In the genomic region with DNA sequence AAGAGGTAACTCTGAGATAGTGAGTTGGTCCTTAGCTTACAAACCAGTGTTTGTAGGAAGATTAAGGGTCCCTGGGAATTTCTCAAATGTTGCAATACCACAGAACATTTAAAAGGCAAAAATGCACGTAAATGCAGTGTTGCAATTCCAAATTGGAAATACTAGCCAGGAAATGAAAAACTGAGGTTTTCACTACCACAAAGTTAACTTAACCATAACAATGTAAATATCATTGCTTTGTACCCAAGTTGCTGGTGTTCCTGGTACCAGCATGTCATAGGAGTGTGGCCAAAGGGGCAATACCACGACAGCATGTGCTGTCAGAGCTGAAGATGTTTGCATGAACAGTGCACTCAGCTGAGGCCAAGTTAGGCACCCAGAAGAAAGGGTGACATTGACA, we compare ENCODE assay signal across 17 cellular contexts.
DNase-seq lines count a peak whose midpoint lies in the region; ATAC-seq and TF ChIP-seq lines count a peak whose summit lies in the region.
"Had no signal": no experiment of that assay in that cellular context is flagged by ENCODE, and none has a peak within 500 bp of the region (broad histone marks: within the 10 kb centered on the region; RNA-seq: fewer than 3 reads in every experiment).

No MANE protein-coding gene starts in this region.

- no peaks in the 10 kb centered on the region for H3K4me1 Mint-ChIP-seq in natural killer cell treated with Interleukin-12 subunit alpha and Interleukin-12 subunit beta and Interleukin-15 and Interleukin-18, amount 100 ng/mL, for 72 hours (ENCODE audit: low read depth in 2 of 2)
- H3K4me1 Mint-ChIP-seq in natural killer cell: no peaks in the 10 kb centered on the region
- H3K4me1 Mint-ChIP-seq: activated CD4-positive, alpha-beta T cell treated with anti-CD3 and anti-CD28 coated beads for 36 hours had no signal

- H3K4me3 Mint-ChIP-seq in natural killer cell treated with Interleukin-12 subunit alpha and Interleukin-12 subunit beta and Interleukin-15 and Interleukin-18, amount 100 ng/mL, for 72 hours: no peak overlapping the region
- H3K4me3 Mint-ChIP-seq in natural killer cell: no peak overlapping the region
- H3K4me3 Mint-ChIP-seq: activated CD4-positive, alpha-beta T cell treated with anti-CD3 and anti-CD28 coated beads for 36 hours; stimulated activated naive CD8-positive, alpha-beta T cell treated with anti-CD3 and anti-CD28 coated beads, Interleukin-15, Interleukin-2, amounts not matched to agents 100 ng/mL and 50 ng/mL, for 24 hours had no signal

- ATAC-seq in natural killer cell treated with Interleukin-12 subunit alpha and Interleukin-12 subunit beta and Interleukin-15 and Interleukin-18, amount 100 ng/mL, for 72 hours: peak; percentile 74 to 77
- ATAC-seq in natural killer cell: no peak
- no peak for ATAC-seq in GM18873 (IDR thresholded peaks at IDR 0.05; ENCODE audit: low FRiP score, unreplicated experiment)
- ATAC-seq in SK-N-SH treated with all-trans-retinoic acid at 6 μM for 48 hours: no peak
- ATAC-seq: activated CD4-positive, alpha-beta T cell treated with anti-CD3 and anti-CD28 coated beads for 36 hours had no signal

- peaks cover 10 to 29% of the 10 kb centered on the region in 2 donors for H3K27me3 Mint-ChIP-seq in natural killer cell treated with Interleukin-12 subunit alpha and Interleukin-12 subunit beta and Interleukin-15 and Interleukin-18, amount 100 ng/mL, for 72 hours
- H3K27me3 Mint-ChIP-seq in natural killer cell (ENCODE audit: low read depth in 2 of 2): peaks cover 6 to 15% of the 10 kb centered on the region in 2 donors

- no peaks in the 10 kb centered on the region for H3K36me3 Mint-ChIP-seq in natural killer cell treated with Interleukin-12 subunit alpha and Interleukin-12 subunit beta and Interleukin-15 and Interleukin-18, amount 100 ng/mL, for 72 hours
- H3K36me3 Mint-ChIP-seq in natural killer cell: no peaks in the 10 kb centered on the region

- no peaks in the 10 kb centered on the region for H3K9me3 Mint-ChIP-seq in natural killer cell treated with Interleukin-12 subunit alpha and Interleukin-12 subunit beta and Interleukin-15 and Interleukin-18, amount 100 ng/mL, for 72 hours
- H3K9me3 Mint-ChIP-seq in natural killer cell: no peaks in the 10 kb centered on the region
- H3K9me3 Mint-ChIP-seq: stimulated activated naive CD8-positive, alpha-beta T cell treated with anti-CD3 and anti-CD28 coated beads, Interleukin-15, Interleukin-2, amounts not matched to agents 100 ng/mL and 50 ng/mL, for 24 hours had no signal

- in situ Hi-C loops in astrocyte of the cerebellum (cut with HindIII; ENCODE audit: low sequenced_read_pairs): no loop called here

- no peak for DNase-seq in natural killer cell treated with Interleukin-12 subunit alpha and Interleukin-12 subunit beta and Interleukin-15 and Interleukin-18, amount 100 ng/mL, for 72 hours (ENCODE audit: low spot score)
- no peak for DNase-seq in natural killer cell
- peak; percentile 64 for DNase-seq in astrocyte of the cerebellum (ENCODE audit: low read depth)
- DNase-seq in fibroblast of the aortic adventitia (ENCODE audit: low read depth): peak; percentile 84
- DNase-seq in cerebellum (ENCODE audit: low spot score): no peak
- no peak for DNase-seq in stimulated activated CD4-positive, alpha-beta T cell treated with anti-CD3 and anti-CD28 coated beads, Interleukin-4, amount 100 ng/mL, for 24 hours
- DNase-seq: activated CD4-positive, alpha-beta T cell treated with anti-CD3 and anti-CD28 coated beads for 36 hours; activated naive CD4-positive, alpha-beta T cell; GOT3; left ventricle myocardium inferior; NCI-H1694 treated with DMSO at 0.1 percent for 48 hours; NCI-H446; SHP77 treated with DMSO at 0.1 percent for 48 hours; stimulated activated CD4-positive, alpha-beta T cell treated with anti-CD3 and anti-CD28 coated beads, Interleukin-12 subunit alpha, Interleukin-12 subunit beta, amount 100 ng/mL, for 4 hours had no signal

- H3K27ac Mint-ChIP-seq in natural killer cell treated with Interleukin-12 subunit alpha and Interleukin-12 subunit beta and Interleukin-15 and Interleukin-18, amount 100 ng/mL, for 72 hours: peak overlapping the region in 1 of 2 donors; percentile 46
- no peak overlapping the region for H3K27ac Mint-ChIP-seq in natural killer cell
- H3K27ac Mint-ChIP-seq: activated CD4-positive, alpha-beta T cell treated with anti-CD3 and anti-CD28 coated beads for 36 hours; stimulated activated naive CD8-positive, alpha-beta T cell treated with anti-CD3 and anti-CD28 coated beads, Interleukin-15, Interleukin-2, amounts not matched to agents 100 ng/mL and 50 ng/mL, for 24 hours had no signal

- TF ChIP-seq CTCF in natural killer cell (IDR thresholded peaks at IDR 0.05) (no peak), astrocyte of the cerebellum (IDR thresholded peaks at IDR 0.05; ENCODE audit: low read depth, low read length, missing control alignments) (no peak), fibroblast of the aortic adventitia (IDR thresholded peaks at IDR 0.05; ENCODE audit: insufficient read depth, low read length) (no peak)

- intact Hi-C loops in natural killer cell (cut with micrococcal nuclease): no loop called here

- H3K4me3 ChIP-seq in astrocyte of the cerebellum (ENCODE audit: low read depth, low read length) (no peak overlapping the region), fibroblast of the aortic adventitia (ENCODE audit: low read depth, low read length) (no peak overlapping the region)
- H3K4me3 ChIP-seq: left ventricle myocardium inferior had no signal

TF ChIP-seq in SK-N-SH treated with all-trans-retinoic acid at 6 μM for 48 hours, 23 proteins besides CTCF, POLR2A, EP300 and RAD21:
- TF ChIP-seq, protein P1, sequence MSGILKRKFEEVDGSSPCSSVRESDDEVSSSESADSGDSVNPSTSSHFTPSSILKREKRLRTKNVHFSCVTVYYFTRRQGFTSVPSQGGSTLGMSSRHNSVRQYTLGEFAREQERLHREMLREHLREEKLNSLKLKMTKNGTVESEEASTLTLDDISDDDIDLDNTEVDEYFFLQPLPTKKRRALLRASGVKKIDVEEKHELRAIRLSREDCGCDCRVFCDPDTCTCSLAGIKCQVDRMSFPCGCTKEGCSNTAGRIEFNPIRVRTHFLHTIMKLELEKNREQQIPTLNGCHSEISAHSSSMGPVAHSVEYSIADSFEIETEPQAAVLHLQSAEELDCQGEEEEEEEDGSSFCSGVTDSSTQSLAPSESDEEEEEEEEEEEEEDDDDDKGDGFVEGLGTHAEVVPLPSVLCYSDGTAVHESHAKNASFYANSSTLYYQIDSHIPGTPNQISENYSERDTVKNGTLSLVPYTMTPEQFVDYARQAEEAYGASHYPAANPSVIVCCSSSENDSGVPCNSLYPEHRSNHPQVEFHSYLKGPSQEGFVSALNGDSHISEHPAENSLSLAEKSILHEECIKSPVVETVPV (CRISPR knock-in tag; IDR thresholded peaks at IDR 0.05): no peak
- TF ChIP-seq ISL1 (CRISPR knock-in tag; IDR thresholded peaks at IDR 0.05) (no peak), ZC3H10 (CRISPR knock-in tag; IDR thresholded peaks at IDR 0.05) (no peak), PPARA (CRISPR knock-in tag; IDR thresholded peaks at IDR 0.05; ENCODE audit: borderline replicate concordance) (no peak), BACH2 (CRISPR knock-in tag; IDR thresholded peaks at IDR 0.05; ENCODE audit: borderline replicate concordance) (no peak), TCF4 (CRISPR knock-in tag; IDR thresholded peaks at IDR 0.05; ENCODE audit: borderline replicate concordance) (no peak), ZNF565 (CRISPR knock-in tag; conservative IDR thresholded peaks at IDR 0.05; ENCODE audit: low read depth) (no peak), RARB (CRISPR knock-in tag; IDR thresholded peaks at IDR 0.05) (no peak), ESRRG (CRISPR knock-in tag; IDR thresholded peaks at IDR 0.05) (no peak), CSDC2 (CRISPR knock-in tag; IDR thresholded peaks at IDR 0.05) (no peak), GLIS3 (CRISPR knock-in tag; IDR thresholded peaks at IDR 0.05) (no peak)
- TF ChIP-seq, protein P2, sequence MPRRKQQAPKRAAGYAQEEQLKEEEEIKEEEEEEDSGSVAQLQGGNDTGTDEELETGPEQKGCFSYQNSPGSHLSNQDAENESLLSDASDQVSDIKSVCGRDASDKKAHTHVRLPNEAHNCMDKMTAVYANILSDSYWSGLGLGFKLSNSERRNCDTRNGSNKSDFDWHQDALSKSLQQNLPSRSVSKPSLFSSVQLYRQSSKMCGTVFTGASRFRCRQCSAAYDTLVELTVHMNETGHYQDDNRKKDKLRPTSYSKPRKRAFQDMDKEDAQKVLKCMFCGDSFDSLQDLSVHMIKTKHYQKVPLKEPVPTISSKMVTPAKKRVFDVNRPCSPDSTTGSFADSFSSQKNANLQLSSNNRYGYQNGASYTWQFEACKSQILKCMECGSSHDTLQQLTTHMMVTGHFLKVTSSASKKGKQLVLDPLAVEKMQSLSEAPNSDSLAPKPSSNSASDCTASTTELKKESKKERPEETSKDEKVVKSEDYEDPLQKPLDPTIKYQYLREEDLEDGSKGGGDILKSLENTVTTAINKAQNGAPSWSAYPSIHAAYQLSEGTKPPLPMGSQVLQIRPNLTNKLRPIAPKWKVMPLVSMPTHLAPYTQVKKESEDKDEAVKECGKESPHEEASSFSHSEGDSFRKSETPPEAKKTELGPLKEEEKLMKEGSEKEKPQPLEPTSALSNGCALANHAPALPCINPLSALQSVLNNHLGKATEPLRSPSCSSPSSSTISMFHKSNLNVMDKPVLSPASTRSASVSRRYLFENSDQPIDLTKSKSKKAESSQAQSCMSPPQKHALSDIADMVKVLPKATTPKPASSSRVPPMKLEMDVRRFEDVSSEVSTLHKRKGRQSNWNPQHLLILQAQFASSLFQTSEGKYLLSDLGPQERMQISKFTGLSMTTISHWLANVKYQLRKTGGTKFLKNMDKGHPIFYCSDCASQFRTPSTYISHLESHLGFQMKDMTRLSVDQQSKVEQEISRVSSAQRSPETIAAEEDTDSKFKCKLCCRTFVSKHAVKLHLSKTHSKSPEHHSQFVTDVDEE (CRISPR knock-in tag; IDR thresholded peaks at IDR 0.05): no peak
- TF ChIP-seq, protein P3, sequence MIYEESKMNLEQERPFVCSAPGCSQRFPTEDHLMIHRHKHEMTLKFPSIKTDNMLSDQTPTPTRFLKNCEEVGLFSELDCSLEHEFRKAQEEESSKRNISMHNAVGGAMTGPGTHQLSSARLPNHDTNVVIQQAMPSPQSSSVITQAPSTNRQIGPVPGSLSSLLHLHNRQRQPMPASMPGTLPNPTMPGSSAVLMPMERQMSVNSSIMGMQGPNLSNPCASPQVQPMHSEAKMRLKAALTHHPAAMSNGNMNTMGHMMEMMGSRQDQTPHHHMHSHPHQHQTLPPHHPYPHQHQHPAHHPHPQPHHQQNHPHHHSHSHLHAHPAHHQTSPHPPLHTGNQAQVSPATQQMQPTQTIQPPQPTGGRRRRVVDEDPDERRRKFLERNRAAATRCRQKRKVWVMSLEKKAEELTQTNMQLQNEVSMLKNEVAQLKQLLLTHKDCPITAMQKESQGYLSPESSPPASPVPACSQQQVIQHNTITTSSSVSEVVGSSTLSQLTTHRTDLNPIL (CRISPR knock-in tag; IDR thresholded peaks at IDR 0.05; ENCODE audit: low read depth): no peak

Comparison
In these comparisons a context has a peak if more than half of its experiments do, and no peak if none do; other contexts are left out.
1. ATAC-seq: peak in natural killer cell treated with Interleukin-12 subunit alpha and Interleukin-12 subunit beta and Interleukin-15 and Interleukin-18, amount 100 ng/mL, for 72 hours (2 of 2); none in natural killer cell (0 of 3), GM18873 (single experiment) and SK-N-SH treated with all-trans-retinoic acid at 6 μM for 48 hours (single experiment).
2. DNase-seq: peak in astrocyte of the cerebellum (single experiment) and fibroblast of the aortic adventitia (single experiment); none in natural killer cell treated with Interleukin-12 subunit alpha and Interleukin-12 subunit beta and Interleukin-15 and Interleukin-18, amount 100 ng/mL, for 72 hours (single experiment), natural killer cell (single experiment), cerebellum (single experiment) and stimulated activated CD4-positive, alpha-beta T cell treated with anti-CD3 and anti-CD28 coated beads, Interleukin-4, amount 100 ng/mL, for 24 hours (single experiment).